1 cellular context compared by ENCODE assay signal in the genomic region with DNA sequence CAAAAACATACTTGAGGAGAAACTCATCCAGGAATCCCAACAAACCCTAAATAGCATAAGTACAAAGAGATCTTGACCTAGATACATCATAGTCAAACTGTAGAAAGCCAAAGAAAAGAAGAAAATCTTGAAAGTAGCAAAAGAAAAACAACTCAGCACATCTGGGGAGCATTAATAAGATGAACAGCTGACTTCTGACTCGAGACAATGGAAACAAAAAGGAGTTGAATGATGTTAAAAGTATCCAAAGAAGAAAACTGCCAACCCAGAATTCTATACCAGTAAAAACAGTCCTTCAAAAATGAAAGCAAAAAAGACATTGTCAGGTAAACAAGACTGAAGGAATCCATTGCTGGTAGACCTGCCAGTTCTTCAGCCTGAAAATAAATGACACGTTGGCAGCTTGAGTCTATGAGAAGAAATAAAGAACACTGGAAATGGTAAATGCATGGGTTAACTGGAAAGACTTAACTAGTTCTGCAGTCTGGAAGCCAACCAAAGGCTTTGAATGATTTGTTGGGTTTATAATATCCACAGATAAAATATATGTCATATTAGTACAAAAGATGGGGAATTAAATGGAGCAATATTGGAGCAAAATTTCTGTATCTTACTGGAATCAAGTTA.
TF ChIP-seq lines count a peak whose summit lies in the region.

No MANE protein-coding gene starts in this region.

TF ChIP-seq in GM12878, 131 proteins besides CTCF, POLR2A, EP300 and RAD21:
- peak; percentile 91 for TF ChIP-seq KLF5 (IDR thresholded peaks at IDR 0.05; ENCODE audit: partially characterized antibody)
- TF ChIP-seq ATF7 (IDR thresholded peaks at IDR 0.05; ENCODE audit: low read depth): peak; percentile 26; the same call in 1 of the 2 replicates
- peak in 1 of 2 experiments; percentile 46; a peak in 1 of 4 replicates for TF ChIP-seq IKZF2 (IDR thresholded peaks at IDR 0.05)
- 0 out of 2 replicates have a peak, but pooled peaks have one; percentile 55 for TF ChIP-seq ZNF217 (IDR thresholded peaks at IDR 0.05)
- TF ChIP-seq NR2F1 (conservative IDR thresholded peaks at IDR 0.05): no peak
- 0 out of 2 replicates have a peak, but pooled peaks have one; percentile 9 for TF ChIP-seq TCF12 (IDR thresholded peaks at IDR 0.05; ENCODE audit: low read depth, low read length)
- TF ChIP-seq JUND (IDR thresholded peaks at IDR 0.05; ENCODE audit: low read depth, low read length): no peak
- TF ChIP-seq, protein P1, sequence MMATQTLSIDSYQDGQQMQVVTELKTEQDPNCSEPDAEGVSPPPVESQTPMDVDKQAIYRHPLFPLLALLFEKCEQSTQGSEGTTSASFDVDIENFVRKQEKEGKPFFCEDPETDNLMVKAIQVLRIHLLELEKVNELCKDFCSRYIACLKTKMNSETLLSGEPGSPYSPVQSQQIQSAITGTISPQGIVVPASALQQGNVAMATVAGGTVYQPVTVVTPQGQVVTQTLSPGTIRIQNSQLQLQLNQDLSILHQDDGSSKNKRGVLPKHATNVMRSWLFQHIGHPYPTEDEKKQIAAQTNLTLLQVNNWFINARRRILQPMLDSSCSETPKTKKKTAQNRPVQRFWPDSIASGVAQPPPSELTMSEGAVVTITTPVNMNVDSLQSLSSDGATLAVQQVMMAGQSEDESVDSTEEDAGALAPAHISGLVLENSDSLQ (IDR thresholded peaks at IDR 0.05): 0 out of 2 replicates have a peak, but pooled peaks have one; percentile 7
- TF ChIP-seq RBBP5 (conservative IDR thresholded peaks at IDR 0.05): no peak
- TF ChIP-seq, protein P2, sequence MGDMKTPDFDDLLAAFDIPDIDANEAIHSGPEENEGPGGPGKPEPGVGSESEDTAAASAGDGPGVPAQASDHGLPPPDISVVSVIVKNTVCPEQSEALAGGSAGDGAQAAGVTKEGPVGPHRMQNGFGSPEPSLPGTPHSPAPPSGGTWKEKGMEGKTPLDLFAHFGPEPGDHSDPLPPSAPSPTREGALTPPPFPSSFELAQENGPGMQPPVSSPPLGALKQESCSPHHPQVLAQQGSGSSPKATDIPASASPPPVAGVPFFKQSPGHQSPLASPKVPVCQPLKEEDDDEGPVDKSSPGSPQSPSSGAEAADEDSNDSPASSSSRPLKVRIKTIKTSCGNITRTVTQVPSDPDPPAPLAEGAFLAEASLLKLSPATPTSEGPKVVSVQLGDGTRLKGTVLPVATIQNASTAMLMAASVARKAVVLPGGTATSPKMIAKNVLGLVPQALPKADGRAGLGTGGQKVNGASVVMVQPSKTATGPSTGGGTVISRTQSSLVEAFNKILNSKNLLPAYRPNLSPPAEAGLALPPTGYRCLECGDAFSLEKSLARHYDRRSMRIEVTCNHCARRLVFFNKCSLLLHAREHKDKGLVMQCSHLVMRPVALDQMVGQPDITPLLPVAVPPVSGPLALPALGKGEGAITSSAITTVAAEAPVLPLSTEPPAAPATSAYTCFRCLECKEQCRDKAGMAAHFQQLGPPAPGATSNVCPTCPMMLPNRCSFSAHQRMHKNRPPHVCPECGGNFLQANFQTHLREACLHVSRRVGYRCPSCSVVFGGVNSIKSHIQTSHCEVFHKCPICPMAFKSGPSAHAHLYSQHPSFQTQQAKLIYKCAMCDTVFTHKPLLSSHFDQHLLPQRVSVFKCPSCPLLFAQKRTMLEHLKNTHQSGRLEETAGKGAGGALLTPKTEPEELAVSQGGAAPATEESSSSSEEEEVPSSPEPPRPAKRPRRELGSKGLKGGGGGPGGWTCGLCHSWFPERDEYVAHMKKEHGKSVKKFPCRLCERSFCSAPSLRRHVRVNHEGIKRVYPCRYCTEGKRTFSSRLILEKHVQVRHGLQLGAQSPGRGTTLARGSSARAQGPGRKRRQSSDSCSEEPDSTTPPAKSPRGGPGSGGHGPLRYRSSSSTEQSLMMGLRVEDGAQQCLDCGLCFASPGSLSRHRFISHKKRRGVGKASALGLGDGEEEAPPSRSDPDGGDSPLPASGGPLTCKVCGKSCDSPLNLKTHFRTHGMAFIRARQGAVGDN (IDR thresholded peaks at IDR 0.05): 0 out of 2 replicates have a peak, but pooled peaks have one; percentile 38
- TF ChIP-seq, protein P3, sequence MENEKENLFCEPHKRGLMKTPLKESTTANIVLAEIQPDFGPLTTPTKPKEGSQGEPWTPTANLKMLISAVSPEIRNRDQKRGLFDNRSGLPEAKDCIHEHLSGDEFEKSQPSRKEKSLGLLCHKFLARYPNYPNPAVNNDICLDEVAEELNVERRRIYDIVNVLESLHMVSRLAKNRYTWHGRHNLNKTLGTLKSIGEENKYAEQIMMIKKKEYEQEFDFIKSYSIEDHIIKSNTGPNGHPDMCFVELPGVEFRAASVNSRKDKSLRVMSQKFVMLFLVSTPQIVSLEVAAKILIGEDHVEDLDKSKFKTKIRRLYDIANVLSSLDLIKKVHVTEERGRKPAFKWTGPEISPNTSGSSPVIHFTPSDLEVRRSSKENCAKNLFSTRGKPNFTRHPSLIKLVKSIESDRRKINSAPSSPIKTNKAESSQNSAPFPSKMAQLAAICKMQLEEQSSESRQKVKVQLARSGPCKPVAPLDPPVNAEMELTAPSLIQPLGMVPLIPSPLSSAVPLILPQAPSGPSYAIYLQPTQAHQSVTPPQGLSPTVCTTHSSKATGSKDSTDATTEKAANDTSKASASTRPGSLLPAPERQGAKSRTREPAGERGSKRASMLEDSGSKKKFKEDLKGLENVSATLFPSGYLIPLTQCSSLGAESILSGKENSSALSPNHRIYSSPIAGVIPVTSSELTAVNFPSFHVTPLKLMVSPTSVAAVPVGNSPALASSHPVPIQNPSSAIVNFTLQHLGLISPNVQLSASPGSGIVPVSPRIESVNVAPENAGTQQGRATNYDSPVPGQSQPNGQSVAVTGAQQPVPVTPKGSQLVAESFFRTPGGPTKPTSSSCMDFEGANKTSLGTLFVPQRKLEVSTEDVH (IDR thresholded peaks at IDR 0.05; ENCODE audit: low read depth, partially characterized antibody): peak; percentile 21
- no peak for TF ChIP-seq YY1 (IDR thresholded peaks at IDR 0.05; ENCODE audit: low read depth, low read length)
- TF ChIP-seq, protein P4, sequence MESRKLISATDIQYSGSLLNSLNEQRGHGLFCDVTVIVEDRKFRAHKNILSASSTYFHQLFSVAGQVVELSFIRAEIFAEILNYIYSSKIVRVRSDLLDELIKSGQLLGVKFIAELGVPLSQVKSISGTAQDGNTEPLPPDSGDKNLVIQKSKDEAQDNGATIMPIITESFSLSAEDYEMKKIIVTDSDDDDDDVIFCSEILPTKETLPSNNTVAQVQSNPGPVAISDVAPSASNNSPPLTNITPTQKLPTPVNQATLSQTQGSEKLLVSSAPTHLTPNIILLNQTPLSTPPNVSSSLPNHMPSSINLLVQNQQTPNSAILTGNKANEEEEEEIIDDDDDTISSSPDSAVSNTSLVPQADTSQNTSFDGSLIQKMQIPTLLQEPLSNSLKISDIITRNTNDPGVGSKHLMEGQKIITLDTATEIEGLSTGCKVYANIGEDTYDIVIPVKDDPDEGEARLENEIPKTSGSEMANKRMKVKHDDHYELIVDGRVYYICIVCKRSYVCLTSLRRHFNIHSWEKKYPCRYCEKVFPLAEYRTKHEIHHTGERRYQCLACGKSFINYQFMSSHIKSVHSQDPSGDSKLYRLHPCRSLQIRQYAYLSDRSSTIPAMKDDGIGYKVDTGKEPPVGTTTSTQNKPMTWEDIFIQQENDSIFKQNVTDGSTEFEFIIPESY (IDR thresholded peaks at IDR 0.05): peak; percentile 34; the same call in 1 of the 2 replicates
- peak; percentile 69; the same call in 1 of the 2 replicates for TF ChIP-seq NBN (IDR thresholded peaks at IDR 0.05)
- TF ChIP-seq, protein P5, sequence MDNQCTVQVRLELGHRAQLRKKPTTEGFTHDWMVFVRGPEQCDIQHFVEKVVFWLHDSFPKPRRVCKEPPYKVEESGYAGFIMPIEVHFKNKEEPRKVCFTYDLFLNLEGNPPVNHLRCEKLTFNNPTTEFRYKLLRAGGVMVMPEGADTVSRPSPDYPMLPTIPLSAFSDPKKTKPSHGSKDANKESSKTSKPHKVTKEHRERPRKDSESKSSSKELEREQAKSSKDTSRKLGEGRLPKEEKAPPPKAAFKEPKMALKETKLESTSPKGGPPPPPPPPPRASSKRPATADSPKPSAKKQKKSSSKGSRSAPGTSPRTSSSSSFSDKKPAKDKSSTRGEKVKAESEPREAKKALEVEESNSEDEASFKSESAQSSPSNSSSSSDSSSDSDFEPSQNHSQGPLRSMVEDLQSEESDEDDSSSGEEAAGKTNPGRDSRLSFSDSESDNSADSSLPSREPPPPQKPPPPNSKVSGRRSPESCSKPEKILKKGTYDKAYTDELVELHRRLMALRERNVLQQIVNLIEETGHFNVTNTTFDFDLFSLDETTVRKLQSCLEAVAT (IDR thresholded peaks at IDR 0.05): peak; percentile 69; the same call in 1 of the 2 replicates
- TF ChIP-seq RCOR1 (conservative IDR thresholded peaks at IDR 0.05; ENCODE audit: low read depth, low read length): no peak
- TF ChIP-seq SIX5 (IDR thresholded peaks at IDR 0.05; ENCODE audit: low read depth, low read length, severe bottlenecking): no peak
- TF ChIP-seq CBX5 (IDR thresholded peaks at IDR 0.05; ENCODE audit: low read depth): peak; percentile 100
- TF ChIP-seq, protein P6, sequence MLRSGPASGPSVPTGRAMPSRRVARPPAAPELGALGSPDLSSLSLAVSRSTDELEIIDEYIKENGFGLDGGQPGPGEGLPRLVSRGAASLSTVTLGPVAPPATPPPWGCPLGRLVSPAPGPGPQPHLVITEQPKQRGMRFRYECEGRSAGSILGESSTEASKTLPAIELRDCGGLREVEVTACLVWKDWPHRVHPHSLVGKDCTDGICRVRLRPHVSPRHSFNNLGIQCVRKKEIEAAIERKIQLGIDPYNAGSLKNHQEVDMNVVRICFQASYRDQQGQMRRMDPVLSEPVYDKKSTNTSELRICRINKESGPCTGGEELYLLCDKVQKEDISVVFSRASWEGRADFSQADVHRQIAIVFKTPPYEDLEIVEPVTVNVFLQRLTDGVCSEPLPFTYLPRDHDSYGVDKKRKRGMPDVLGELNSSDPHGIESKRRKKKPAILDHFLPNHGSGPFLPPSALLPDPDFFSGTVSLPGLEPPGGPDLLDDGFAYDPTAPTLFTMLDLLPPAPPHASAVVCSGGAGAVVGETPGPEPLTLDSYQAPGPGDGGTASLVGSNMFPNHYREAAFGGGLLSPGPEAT (IDR thresholded peaks at IDR 0.05; ENCODE audit: low read depth): peak; percentile 88
- TF ChIP-seq RUNX3 (IDR thresholded peaks at IDR 0.05; ENCODE audit: low read length): 0 out of 2 replicates have a peak, but pooled peaks have one; percentile 4
- TF ChIP-seq, protein P7, sequence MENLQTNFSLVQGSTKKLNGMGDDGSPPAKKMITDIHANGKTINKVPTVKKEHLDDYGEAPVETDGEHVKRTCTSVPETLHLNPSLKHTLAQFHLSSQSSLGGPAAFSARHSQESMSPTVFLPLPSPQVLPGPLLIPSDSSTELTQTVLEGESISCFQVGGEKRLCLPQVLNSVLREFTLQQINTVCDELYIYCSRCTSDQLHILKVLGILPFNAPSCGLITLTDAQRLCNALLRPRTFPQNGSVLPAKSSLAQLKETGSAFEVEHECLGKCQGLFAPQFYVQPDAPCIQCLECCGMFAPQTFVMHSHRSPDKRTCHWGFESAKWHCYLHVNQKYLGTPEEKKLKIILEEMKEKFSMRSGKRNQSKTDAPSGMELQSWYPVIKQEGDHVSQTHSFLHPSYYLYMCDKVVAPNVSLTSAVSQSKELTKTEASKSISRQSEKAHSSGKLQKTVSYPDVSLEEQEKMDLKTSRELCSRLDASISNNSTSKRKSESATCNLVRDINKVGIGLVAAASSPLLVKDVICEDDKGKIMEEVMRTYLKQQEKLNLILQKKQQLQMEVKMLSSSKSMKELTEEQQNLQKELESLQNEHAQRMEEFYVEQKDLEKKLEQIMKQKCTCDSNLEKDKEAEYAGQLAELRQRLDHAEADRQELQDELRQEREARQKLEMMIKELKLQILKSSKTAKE (IDR thresholded peaks at IDR 0.05; ENCODE audit: low read depth, poor library complexity, severe bottlenecking): peak; percentile 89
- TF ChIP-seq, protein P8, sequence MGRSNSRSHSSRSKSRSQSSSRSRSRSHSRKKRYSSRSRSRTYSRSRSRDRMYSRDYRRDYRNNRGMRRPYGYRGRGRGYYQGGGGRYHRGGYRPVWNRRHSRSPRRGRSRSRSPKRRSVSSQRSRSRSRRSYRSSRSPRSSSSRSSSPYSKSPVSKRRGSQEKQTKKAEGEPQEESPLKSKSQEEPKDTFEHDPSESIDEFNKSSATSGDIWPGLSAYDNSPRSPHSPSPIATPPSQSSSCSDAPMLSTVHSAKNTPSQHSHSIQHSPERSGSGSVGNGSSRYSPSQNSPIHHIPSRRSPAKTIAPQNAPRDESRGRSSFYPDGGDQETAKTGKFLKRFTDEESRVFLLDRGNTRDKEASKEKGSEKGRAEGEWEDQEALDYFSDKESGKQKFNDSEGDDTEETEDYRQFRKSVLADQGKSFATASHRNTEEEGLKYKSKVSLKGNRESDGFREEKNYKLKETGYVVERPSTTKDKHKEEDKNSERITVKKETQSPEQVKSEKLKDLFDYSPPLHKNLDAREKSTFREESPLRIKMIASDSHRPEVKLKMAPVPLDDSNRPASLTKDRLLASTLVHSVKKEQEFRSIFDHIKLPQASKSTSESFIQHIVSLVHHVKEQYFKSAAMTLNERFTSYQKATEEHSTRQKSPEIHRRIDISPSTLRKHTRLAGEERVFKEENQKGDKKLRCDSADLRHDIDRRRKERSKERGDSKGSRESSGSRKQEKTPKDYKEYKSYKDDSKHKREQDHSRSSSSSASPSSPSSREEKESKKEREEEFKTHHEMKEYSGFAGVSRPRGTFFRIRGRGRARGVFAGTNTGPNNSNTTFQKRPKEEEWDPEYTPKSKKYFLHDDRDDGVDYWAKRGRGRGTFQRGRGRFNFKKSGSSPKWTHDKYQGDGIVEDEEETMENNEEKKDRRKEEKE (IDR thresholded peaks at IDR 0.05): no peak
- no peak for TF ChIP-seq TAF1 (IDR thresholded peaks at IDR 0.05; ENCODE audit: borderline replicate concordance, low read depth, low read length)
TF ChIP-seq in GM12878: peak in this region for 15.
